In the genomic region with DNA sequence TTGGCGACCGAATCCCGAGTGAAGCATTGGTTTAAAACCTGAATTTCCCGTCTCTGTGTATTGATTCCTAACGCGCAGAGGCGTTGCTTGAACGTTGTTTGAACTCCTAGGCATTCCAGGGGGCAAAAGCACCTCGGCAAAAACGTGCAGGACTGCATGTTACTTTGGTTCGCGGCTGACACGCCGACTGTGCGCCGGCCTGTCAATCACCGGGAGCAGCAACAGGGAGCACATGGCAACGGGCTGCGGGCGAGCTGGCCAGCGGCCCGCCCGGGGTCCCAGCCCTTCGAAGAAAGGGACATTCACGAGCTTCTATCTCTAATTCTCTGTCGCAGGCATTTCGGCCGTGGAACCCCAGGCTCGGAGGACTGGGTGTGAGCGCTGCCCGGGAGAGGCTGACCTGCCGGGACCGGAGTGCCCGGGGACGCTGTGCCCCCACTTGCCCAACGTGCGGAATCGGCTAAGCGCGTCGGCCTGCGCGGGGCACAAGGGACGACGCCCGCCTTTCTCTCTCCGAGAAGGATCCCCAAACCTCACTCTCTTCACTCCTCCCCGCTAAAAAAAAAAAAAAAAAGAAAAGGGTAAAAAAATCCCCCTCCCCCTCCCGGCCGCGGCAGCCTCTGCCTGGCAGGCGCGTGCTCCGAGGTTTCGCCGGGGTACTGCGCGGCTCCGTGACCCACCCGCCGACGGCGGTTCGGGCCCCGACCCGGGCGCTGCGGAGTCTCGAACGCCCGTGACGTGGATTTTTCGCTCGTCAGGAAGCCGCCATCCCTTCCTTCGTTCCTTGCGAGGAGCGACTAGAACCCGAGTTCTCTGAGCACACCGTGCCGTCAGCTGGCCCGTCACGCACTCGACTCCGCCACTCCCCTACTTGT, we compare ENCODE assay signal across 8 cellular contexts. TPM values are rescaled to one million over a fixed set of nuclear protein-coding genes. Genes with fewer than 3 reads are reported as not detected.
DNase-seq lines count a peak whose midpoint lies in the region; ATAC-seq, FAIRE-seq and TF ChIP-seq lines count a peak whose summit lies in the region.

No MANE protein-coding gene starts in this region.

- no peak for FAIRE-seq in K562 (lab: Jason Lieb, UNC)
- FAIRE-seq in frontal cortex (lab: Jason Lieb, UNC) = no peak

- H3K9me3 Mint-ChIP-seq in CD8-positive, alpha-beta T cell = no peaks in the 10 kb centered on the region

- no peaks in the 10 kb centered on the region for H3K9me2 ChIP-seq in SU-DHL-6 (replicated peaks; ENCODE audit: insufficient read depth, low read length)

- H3K9ac ChIP-seq in HUES64 (ENCODE audit: low read depth, low read length) (peak overlapping the region; percentile 86), SU-DHL-6 (ENCODE audit: low read length) (peak overlapping the region; percentile 44), K562 (ENCODE audit: insufficient read depth in 1 of 2, low read depth in 2 of 2, low read length in 2 of 2) (peak overlapping the region; percentile 21 to 70)

- no peaks in the 10 kb centered on the region for H3K9me1 ChIP-seq in K562 (ENCODE audit: control insufficient read depth, insufficient read depth, low read length)

- ATAC-seq in CD8-positive, alpha-beta T cell = peak; percentile 39
- ATAC-seq in GM21423 (IDR thresholded peaks at IDR 0.05; ENCODE audit: unreplicated experiment) (peak; percentile 18), K562 (peak; percentile 14)

- CTCF ChIA-PET in CD8-positive, alpha-beta T cell (lab: Charles Lee) = interaction anchor here (0.7 to 1.1 kb wide), 5 partner anchors 11 to 263 kb away, joined by 3 to 5 read pairs (median 3); no protein-coding TSS in a partner anchor
- CTCF ChIA-PET in K562 (lab: Yijun Ruan, JAX; ENCODE audit: low intra/inter-chr PET ratio) = no interaction called here

- no peak for TF ChIP-seq RAD21 in K562 (CRISPR knock-in tag; conservative IDR thresholded peaks at IDR 0.05 in 1 of 2, IDR thresholded peaks at IDR 0.05 in 1 of 2)

- H3K4me1 Mint-ChIP-seq in CD8-positive, alpha-beta T cell (ENCODE audit: low read depth) = peaks cover 25% of the 10 kb centered on the region

- H3K27ac ChIP-seq in CD8-positive, alpha-beta T cell (ENCODE audit: low read depth, low read length) = peak overlapping the region; percentile 24
- peak overlapping the region; percentile 85; the same call in 1 of the 2 replicates for H3K27ac ChIP-seq in HUES64 (ENCODE audit: low read depth, low read length)
- H3K27ac ChIP-seq in SU-DHL-6 (ENCODE audit: low read depth, low read length) = no peak overlapping the region
- H3K27ac ChIP-seq in K562 (ENCODE audit: extremely low read depth, low read depth, low read length) = no peak overlapping the region
- peak overlapping the region; percentile 79 to 99 (median 93) for H3K27ac ChIP-seq in skin epidermis

- no peaks in the 10 kb centered on the region for H3K27me3 ChIP-seq in CD8-positive, alpha-beta T cell (ENCODE audit: insufficient read depth, low read length)
- H3K27me3 ChIP-seq in HUES64 (ENCODE audit: insufficient read depth, low read length) (no peaks in the 10 kb centered on the region), SU-DHL-6 (ENCODE audit: low read length) (no peaks in the 10 kb centered on the region), K562 (ENCODE audit: control insufficient read depth in 2 of 2, insufficient read depth in 2 of 2, low read length in 2 of 2) (peaks cover 0 to 8% of the 10 kb centered on the region in 2 experiments; a peak in 1 of 5 replicates)

- H3K4me3 Mint-ChIP-seq in CD8-positive, alpha-beta T cell = peak overlapping the region; percentile 83

- H3K27me3 Mint-ChIP-seq in CD8-positive, alpha-beta T cell (ENCODE audit: low read depth) = no peaks in the 10 kb centered on the region

- in situ Hi-C loops in K562 (cut with MboI) = no loop called here

- BruUV-seq in K562 (replicated peaks; lab: Mats Ljungman, UMichigan) = no TSS peak

- peak; percentile 3 to 64 (median 29) for DNase-seq in CD8-positive, alpha-beta T cell
- peak in 2 of 4 experiments; percentile 14 to 21 for DNase-seq in K562 (ENCODE audit: extremely low read depth in 1 of 4, low spot score in 3 of 4)
- DNase-seq in iPS-NIHi11 (ENCODE audit: low spot score) = peak; percentile 51
- DNase-seq in frontal cortex (ENCODE audit: low spot score in 2 of 2) = no peak

- WGBS in HUES64 = under 1% methylated on average over 85 of the region's 85 CpGs
- 36% methylated on average over 50 of the region's 85 CpGs for WGBS in K562 (ENCODE audit: insufficient coverage, low coverage, missing lambda C conversion rate)

- H2AFZ ChIP-seq in SU-DHL-6 (ENCODE audit: low read depth, low read length, severe bottlenecking) (peak overlapping the region; percentile 86), K562 (ENCODE audit: low read depth, low read length) (peak overlapping the region; percentile 93)

- H3K4me2 ChIP-seq in SU-DHL-6 (ENCODE audit: low read depth, low read length, poor library complexity, severe bottlenecking) = peak overlapping the region; percentile 72
- H3K4me2 ChIP-seq in K562 (ENCODE audit: insufficient read depth, low read length) = peak overlapping the region; percentile 72

- no peaks in the 10 kb centered on the region for H3K36me3 ChIP-seq in CD8-positive, alpha-beta T cell (ENCODE audit: insufficient read depth, low read length)
- H3K36me3 ChIP-seq in HUES64 (ENCODE audit: insufficient read depth, low read length) = peaks cover 30% of the 10 kb centered on the region
- no peaks in the 10 kb centered on the region for H3K36me3 ChIP-seq in SU-DHL-6 (ENCODE audit: low read length)
- no peaks in the 10 kb centered on the region for H3K36me3 ChIP-seq in K562 (ENCODE audit: control insufficient read depth, insufficient read depth, low read length)

- no peak for TF ChIP-seq CTCF in CD8-positive, alpha-beta T cell (IDR thresholded peaks at IDR 0.05)
- TF ChIP-seq CTCF in SU-DHL-6 (IDR thresholded peaks at IDR 0.05; ENCODE audit: insufficient read depth, low read length, poor library complexity, severe bottlenecking) (no peak), K562 (IDR thresholded peaks at IDR 0.05 in 2 of 3, conservative IDR thresholded peaks at IDR 0.05 in 1 of 3; ENCODE audit: insufficient read depth in 2 of 3, low read depth in 1 of 3, low read length in 3 of 3) (no peak)

- no peaks in the 10 kb centered on the region for H3K9me3 ChIP-seq in CD8-positive, alpha-beta T cell (ENCODE audit: low read length)
- H3K9me3 ChIP-seq in HUES64 (ENCODE audit: insufficient read depth, low read depth, low read length) = no peaks in the 10 kb centered on the region
- H3K9me3 ChIP-seq in SU-DHL-6 (ENCODE audit: insufficient read depth, low read length) = no peaks in the 10 kb centered on the region
- 0 out of 2 replicates have a peak, but pooled peaks cover 2% of the 10 kb centered on the region for H3K9me3 ChIP-seq in K562 (replicated peaks; ENCODE audit: control insufficient read depth, insufficient read depth, low read depth, low read length)

- H3K27ac Mint-ChIP-seq in CD8-positive, alpha-beta T cell = peak overlapping the region; percentile 85

- H3K4me1 ChIP-seq in CD8-positive, alpha-beta T cell (ENCODE audit: insufficient read depth, low read length) = peaks cover 9% of the 10 kb centered on the region
- peaks cover 28% of the 10 kb centered on the region for H3K4me1 ChIP-seq in HUES64 (ENCODE audit: insufficient read depth, low read length)
- H3K4me1 ChIP-seq in K562 (replicated peaks in 1 of 2; ENCODE audit: control insufficient read depth in 2 of 2, insufficient read depth in 2 of 2, low read length in 2 of 2) = peaks cover 2 to 19% of the 10 kb centered on the region in 2 experiments; a peak in 3 of 5 replicates

- peak overlapping the region; percentile 54 for H3K4me3 ChIP-seq in CD8-positive, alpha-beta T cell (ENCODE audit: low read depth, low read length)
- H3K4me3 ChIP-seq in HUES64 (ENCODE audit: low read length) (peak overlapping the region; percentile 93), SU-DHL-6 (ENCODE audit: insufficient read depth, low read length, poor library complexity, severe bottlenecking) (peak overlapping the region; percentile 61), K562 (peak overlapping the region; percentile 36), skin epidermis (peak overlapping the region; percentile 55 to 86 (median 73))

- H3F3A ChIP-seq in SU-DHL-6 (ENCODE audit: insufficient read depth) = no peaks in the 10 kb centered on the region

- H3K79me2 ChIP-seq in SU-DHL-6 (ENCODE audit: insufficient read depth, low read length) (no peaks in the 10 kb centered on the region), K562 (ENCODE audit: control insufficient read depth, insufficient read depth, low read length) (no peaks in the 10 kb centered on the region)

- POLR2A ChIA-PET in CD8-positive, alpha-beta T cell (lab: Charles Lee) = interaction anchor here (0.8 to 1.4 kb wide), 9 partner anchors 12 to 263 kb away, joined by 3 to 6 read pairs (median 3); no protein-coding TSS in a partner anchor
- POLR2A ChIA-PET in K562 (lab: Yijun Ruan, JAX) = interaction anchor here (0.7 kb wide), 1 partner anchor 9 kb away, joined by 3 read pairs; no protein-coding TSS in a partner anchor

- TF ChIP-seq EP300 in K562 (IDR thresholded peaks at IDR 0.05; ENCODE audit: low read length) = no peak

- intact Hi-C loops in CD8-positive, alpha-beta T cell (cut with DNase I, micrococcal nuclease) = loop anchor here (2.0 to 10.0 kb wide), 10 partner anchors 23 to 663 kb away; partner anchors contain the start of genes NUDT6 (in 2 of the 2) and BBS12 (in 1 of the 2)
- intact Hi-C loops in K562 (cut with micrococcal nuclease) = loop anchor here (2.0 to 10.0 kb wide), 3 partner anchors 45 to 167 kb away; no protein-coding TSS in a partner anchor

- peaks cover 8% of the 10 kb centered on the region for H3K36me3 Mint-ChIP-seq in CD8-positive, alpha-beta T cell

- H4K20me1 ChIP-seq in SU-DHL-6 (ENCODE audit: low read depth, low read length) = no peaks in the 10 kb centered on the region
- no peaks in the 10 kb centered on the region for H4K20me1 ChIP-seq in K562 (replicated peaks; ENCODE audit: control insufficient read depth, insufficient read depth, low read length)

- no peak for TF ChIP-seq POLR2A in K562 (conservative IDR thresholded peaks at IDR 0.05)

RNA-seq across cellular contexts. Expression of gene SPRY1, which starts 0.9 kb away (rescaled TPM):
- 10 to 100 TPM; 65.8 to 66.1 TPM for total RNA-seq in CD8-positive, alpha-beta T cell
- 45.8 TPM for polyA plus RNA-seq in HUES64 (2013, experiment 1 of 2)
- polyA plus RNA-seq in HUES64 (2013, experiment 2 of 2) = 70.2 TPM
- 3.2 TPM in 2 replicates for total RNA-seq in K562 (2011; cell fraction: chromatin; rRNA removed; ENCODE audit: low replicate concordance)
- 1.4 and 2.3 TPM in 2 replicates for total RNA-seq in K562 (2011; cell fraction: nucleolus; rRNA removed)
- 2.4 and 3.0 TPM in 2 replicates for total RNA-seq in K562 (2011; cell fraction: nucleoplasm; rRNA removed)
- 0.37 and 1.9 TPM in 2 replicates for total RNA-seq in K562 (2014; rRNA removed)
- 0.25 and 0.54 TPM in 2 replicates for total RNA-seq in K562 (2014; rRNA removed; fragmentation: Illumina TruSeq; extraction: Trizol)
- 0.15 and 0.29 TPM in 2 replicates for total RNA-seq in K562 (2015; rRNA removed; fragmentation: Illumina TruSeq; extraction: Trizol)
- total RNA-seq in K562 (2021) = 1.00 and 1.0 TPM in 2 replicates
- 0.91 and 1.1 TPM in 2 replicates for polyA plus RNA-seq in K562 (2011; rRNA removed)
- 0.66 and 1.4 TPM in 2 replicates for polyA plus RNA-seq in K562 (2011; cell fraction: cytosol; rRNA removed)
- polyA plus RNA-seq in K562 (2011; cell fraction: nucleus; rRNA removed) = 1.5 and 1.9 TPM in 2 replicates
- polyA plus RNA-seq in K562 (2012) = 0.30 and 0.32 TPM in 2 replicates
- polyA plus RNA-seq in K562 (2014; fragmentation: Illumina TruSeq; extraction: Trizol) = 0.36 and 0.55 TPM in 2 replicates
- under 1 TPM in 1 of 2 experiments, not detected in 1; 0.18 TPM for polyA plus RNA-seq in K562 (2014; fragmentation: Nextera tagmentation; extraction: Ambion mirVana)
- polyA plus RNA-seq in K562 (2014; rRNA removed) = 0.36 and 0.81 TPM in 2 replicates
- polyA minus RNA-seq in K562 (2011; rRNA and poly(A)+ RNA removed) = 1.1 and 2.4 TPM in 2 replicates
- 0.67 and 1.3 TPM in 2 replicates for polyA minus RNA-seq in K562 (2011; cell fraction: cytosol; rRNA and poly(A)+ RNA removed)
- 1.8 and 3.6 TPM in 2 replicates for polyA minus RNA-seq in K562 (2011; cell fraction: nucleus; rRNA and poly(A)+ RNA removed)
- 15.1 TPM for total RNA-seq in frontal cortex

Comparison
In these comparisons a context has a peak if more than half of its experiments do, and no peak if none do; other contexts are left out.
1. DNase-seq: peak in CD8-positive, alpha-beta T cell (7 of 7) and iPS-NIHi11 (single experiment); none in frontal cortex (0 of 2).
2. H3K27ac ChIP-seq: peak in CD8-positive, alpha-beta T cell (single experiment), HUES64 (single experiment) and skin epidermis (21 of 21); none in SU-DHL-6 (single experiment) and K562 (single experiment).
3. H3K4me3 ChIP-seq: peak in every context shown above with its lines; median percentile 93 in HUES64; 73 in skin epidermis; 61 in SU-DHL-6; 54 in CD8-positive, alpha-beta T cell; 36 in K562.
4. Peak in every context shown above with its lines, with median percentiles within 50 percentile points of each other: ATAC-seq and H3K9ac ChIP-seq.